1 cellular context compared by ENCODE assay signal in genomic region chr14:103526247-103526913, GRCh38.
TF ChIP-seq lines count a peak whose summit lies in the region.

No MANE protein-coding gene starts in this region.

TF ChIP-seq in HepG2, 621 proteins besides CTCF, POLR2A, EP300 and RAD21 (continued from another document and continues in another):
- no peak for TF ChIP-seq GMEB1 (CRISPR knock-in tag; IDR thresholded peaks at IDR 0.05; ENCODE audit: borderline replicate concordance)
- no peak for TF ChIP-seq ZNF782 (CRISPR knock-in tag; IDR thresholded peaks at IDR 0.05; ENCODE audit: borderline replicate concordance)
- TF ChIP-seq AKNA (CRISPR knock-in tag; IDR thresholded peaks at IDR 0.05; ENCODE audit: borderline replicate concordance), result no peak
- TF ChIP-seq, protein P1, sequence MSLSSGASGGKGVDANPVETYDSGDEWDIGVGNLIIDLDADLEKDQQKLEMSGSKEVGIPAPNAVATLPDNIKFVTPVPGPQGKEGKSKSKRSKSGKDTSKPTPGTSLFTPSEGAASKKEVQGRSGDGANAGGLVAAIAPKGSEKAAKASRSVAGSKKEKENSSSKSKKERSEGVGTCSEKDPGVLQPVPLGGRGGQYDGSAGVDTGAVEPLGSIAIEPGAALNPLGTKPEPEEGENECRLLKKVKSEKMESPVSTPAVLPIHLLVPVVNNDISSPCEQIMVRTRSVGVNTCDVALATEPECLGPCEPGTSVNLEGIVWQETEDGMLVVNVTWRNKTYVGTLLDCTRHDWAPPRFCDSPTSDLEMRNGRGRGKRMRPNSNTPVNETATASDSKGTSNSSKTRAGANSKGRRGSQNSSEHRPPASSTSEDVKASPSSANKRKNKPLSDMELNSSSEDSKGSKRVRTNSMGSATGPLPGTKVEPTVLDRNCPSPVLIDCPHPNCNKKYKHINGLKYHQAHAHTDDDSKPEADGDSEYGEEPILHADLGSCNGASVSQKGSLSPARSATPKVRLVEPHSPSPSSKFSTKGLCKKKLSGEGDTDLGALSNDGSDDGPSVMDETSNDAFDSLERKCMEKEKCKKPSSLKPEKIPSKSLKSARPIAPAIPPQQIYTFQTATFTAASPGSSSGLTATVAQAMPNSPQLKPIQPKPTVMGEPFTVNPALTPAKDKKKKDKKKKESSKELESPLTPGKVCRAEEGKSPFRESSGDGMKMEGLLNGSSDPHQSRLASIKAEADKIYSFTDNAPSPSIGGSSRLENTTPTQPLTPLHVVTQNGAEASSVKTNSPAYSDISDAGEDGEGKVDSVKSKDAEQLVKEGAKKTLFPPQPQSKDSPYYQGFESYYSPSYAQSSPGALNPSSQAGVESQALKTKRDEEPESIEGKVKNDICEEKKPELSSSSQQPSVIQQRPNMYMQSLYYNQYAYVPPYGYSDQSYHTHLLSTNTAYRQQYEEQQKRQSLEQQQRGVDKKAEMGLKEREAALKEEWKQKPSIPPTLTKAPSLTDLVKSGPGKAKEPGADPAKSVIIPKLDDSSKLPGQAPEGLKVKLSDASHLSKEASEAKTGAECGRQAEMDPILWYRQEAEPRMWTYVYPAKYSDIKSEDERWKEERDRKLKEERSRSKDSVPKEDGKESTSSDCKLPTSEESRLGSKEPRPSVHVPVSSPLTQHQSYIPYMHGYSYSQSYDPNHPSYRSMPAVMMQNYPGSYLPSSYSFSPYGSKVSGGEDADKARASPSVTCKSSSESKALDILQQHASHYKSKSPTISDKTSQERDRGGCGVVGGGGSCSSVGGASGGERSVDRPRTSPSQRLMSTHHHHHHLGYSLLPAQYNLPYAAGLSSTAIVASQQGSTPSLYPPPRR (CRISPR knock-in tag; IDR thresholded peaks at IDR 0.05; ENCODE audit: borderline replicate concordance), result peak; percentile 52; the same call in 1 of the 2 replicates
- no peak for TF ChIP-seq TRAFD1 (CRISPR knock-in tag; IDR thresholded peaks at IDR 0.05; ENCODE audit: borderline replicate concordance)
- no peak for TF ChIP-seq ZFY (CRISPR knock-in tag; IDR thresholded peaks at IDR 0.05)
- no peak for TF ChIP-seq ZHX2 (IDR thresholded peaks at IDR 0.05; ENCODE audit: low read depth)
- no peak for TF ChIP-seq ZHX2 (CRISPR knock-in tag; IDR thresholded peaks at IDR 0.05; ENCODE audit: borderline replicate concordance)
- TF ChIP-seq, protein P2, sequence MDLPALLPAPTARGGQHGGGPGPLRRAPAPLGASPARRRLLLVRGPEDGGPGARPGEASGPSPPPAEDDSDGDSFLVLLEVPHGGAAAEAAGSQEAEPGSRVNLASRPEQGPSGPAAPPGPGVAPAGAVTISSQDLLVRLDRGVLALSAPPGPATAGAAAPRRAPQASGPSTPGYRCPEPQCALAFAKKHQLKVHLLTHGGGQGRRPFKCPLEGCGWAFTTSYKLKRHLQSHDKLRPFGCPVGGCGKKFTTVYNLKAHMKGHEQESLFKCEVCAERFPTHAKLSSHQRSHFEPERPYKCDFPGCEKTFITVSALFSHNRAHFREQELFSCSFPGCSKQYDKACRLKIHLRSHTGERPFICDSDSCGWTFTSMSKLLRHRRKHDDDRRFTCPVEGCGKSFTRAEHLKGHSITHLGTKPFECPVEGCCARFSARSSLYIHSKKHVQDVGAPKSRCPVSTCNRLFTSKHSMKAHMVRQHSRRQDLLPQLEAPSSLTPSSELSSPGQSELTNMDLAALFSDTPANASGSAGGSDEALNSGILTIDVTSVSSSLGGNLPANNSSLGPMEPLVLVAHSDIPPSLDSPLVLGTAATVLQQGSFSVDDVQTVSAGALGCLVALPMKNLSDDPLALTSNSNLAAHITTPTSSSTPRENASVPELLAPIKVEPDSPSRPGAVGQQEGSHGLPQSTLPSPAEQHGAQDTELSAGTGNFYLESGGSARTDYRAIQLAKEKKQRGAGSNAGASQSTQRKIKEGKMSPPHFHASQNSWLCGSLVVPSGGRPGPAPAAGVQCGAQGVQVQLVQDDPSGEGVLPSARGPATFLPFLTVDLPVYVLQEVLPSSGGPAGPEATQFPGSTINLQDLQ (CRISPR knock-in tag; IDR thresholded peaks at IDR 0.05), result no peak
- TF ChIP-seq ZNF550 (CRISPR knock-in tag; IDR thresholded peaks at IDR 0.05; ENCODE audit: borderline replicate concordance), result no peak
- peak; percentile 68; the same call in 1 of the 2 replicates for TF ChIP-seq RXRB (CRISPR knock-in tag; IDR thresholded peaks at IDR 0.05; ENCODE audit: borderline replicate concordance)
- TF ChIP-seq HOXA3 (CRISPR knock-in tag; IDR thresholded peaks at IDR 0.05), result peak; percentile 33; the same call in 1 of the 2 replicates
- no peak for TF ChIP-seq HNRNPUL1 (IDR thresholded peaks at IDR 0.05; ENCODE audit: low read depth, low read length)
- no peak for TF ChIP-seq ZNF317 (CRISPR knock-in tag; IDR thresholded peaks at IDR 0.05)
- no peak for TF ChIP-seq NFRKB (IDR thresholded peaks at IDR 0.05)
- no peak for TF ChIP-seq NFE2L2 (IDR thresholded peaks at IDR 0.05; ENCODE audit: low read length)
- no peak for TF ChIP-seq ZMYM4 (CRISPR knock-in tag; IDR thresholded peaks at IDR 0.05)
- peak; percentile 52; the same call in 1 of the 2 replicates for TF ChIP-seq ETV5 (CRISPR knock-in tag; IDR thresholded peaks at IDR 0.05; ENCODE audit: borderline replicate concordance)
- TF ChIP-seq ZNF451 (CRISPR knock-in tag; IDR thresholded peaks at IDR 0.05), result 0 out of 2 replicates have a peak, but pooled peaks have one; percentile 55
- TF ChIP-seq TSC22D2 (CRISPR knock-in tag; IDR thresholded peaks at IDR 0.05; ENCODE audit: borderline replicate concordance), result no peak
- TF ChIP-seq NFE2L1 (CRISPR knock-in tag; IDR thresholded peaks at IDR 0.05; ENCODE audit: borderline replicate concordance), result 0 out of 2 replicates have a peak, but pooled peaks have one; percentile 22
- TF ChIP-seq ZNF75D (CRISPR knock-in tag; IDR thresholded peaks at IDR 0.05; ENCODE audit: borderline replicate concordance), result no peak
- 0 out of 2 replicates have a peak, but pooled peaks have one; percentile 35 for TF ChIP-seq ZNF331 (CRISPR knock-in tag; IDR thresholded peaks at IDR 0.05)
- TF ChIP-seq NR2F2 (IDR thresholded peaks at IDR 0.05; ENCODE audit: borderline replicate concordance, low read depth), result peak; percentile 28; the same call in 1 of the 2 replicates
- TF ChIP-seq, protein P3, sequence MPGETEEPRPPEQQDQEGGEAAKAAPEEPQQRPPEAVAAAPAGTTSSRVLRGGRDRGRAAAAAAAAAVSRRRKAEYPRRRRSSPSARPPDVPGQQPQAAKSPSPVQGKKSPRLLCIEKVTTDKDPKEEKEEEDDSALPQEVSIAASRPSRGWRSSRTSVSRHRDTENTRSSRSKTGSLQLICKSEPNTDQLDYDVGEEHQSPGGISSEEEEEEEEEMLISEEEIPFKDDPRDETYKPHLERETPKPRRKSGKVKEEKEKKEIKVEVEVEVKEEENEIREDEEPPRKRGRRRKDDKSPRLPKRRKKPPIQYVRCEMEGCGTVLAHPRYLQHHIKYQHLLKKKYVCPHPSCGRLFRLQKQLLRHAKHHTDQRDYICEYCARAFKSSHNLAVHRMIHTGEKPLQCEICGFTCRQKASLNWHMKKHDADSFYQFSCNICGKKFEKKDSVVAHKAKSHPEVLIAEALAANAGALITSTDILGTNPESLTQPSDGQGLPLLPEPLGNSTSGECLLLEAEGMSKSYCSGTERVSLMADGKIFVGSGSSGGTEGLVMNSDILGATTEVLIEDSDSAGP (CRISPR knock-in tag; IDR thresholded peaks at IDR 0.05; ENCODE audit: borderline replicate concordance), result peak; percentile 64; the same call in 1 of the 2 replicates
- 0 out of 2 replicates have a peak, but pooled peaks have one; percentile 13 for TF ChIP-seq SIX1 (CRISPR knock-in tag; IDR thresholded peaks at IDR 0.05; ENCODE audit: borderline replicate concordance)
- peak; percentile 93; the same call in 1 of the 2 replicates for TF ChIP-seq RXRA (CRISPR knock-in tag; IDR thresholded peaks at IDR 0.05)
